ENCODE assay signal across 26 cellular contexts in genomic region chr1:191875994-191876393, GRCh38.
DNase-seq lines count a peak whose midpoint lies in the region; ATAC-seq, FAIRE-seq and TF ChIP-seq lines count a peak whose summit lies in the region.
"Had no signal": no experiment of that assay in that cellular context is flagged by ENCODE, and none has a peak within 500 bp of the region (broad histone marks: within the 10 kb centered on the region; RNA-seq: fewer than 3 reads in every experiment).

No MANE protein-coding gene starts in this region.

- H3K27ac ChIP-seq in kidney (ENCODE audit: low read depth in 2 of 2, low read length in 2 of 2) (no peak overlapping the region), small intestine (ENCODE audit: low read depth in 1 of 2, low read length in 1 of 2) (no peak overlapping the region)
- H3K27ac ChIP-seq: BLaER1 had no signal

- H3K4me3 ChIP-seq in kidney (ENCODE audit: low read length in 2 of 2) (no peak overlapping the region), small intestine (ENCODE audit: low read depth in 1 of 2, low read length in 2 of 2) (no peak overlapping the region)
- H3K4me3 ChIP-seq: BLaER1 had no signal

- H3K9ac ChIP-seq in kidney (ENCODE audit: low read length in 2 of 2): no peak overlapping the region
- H3K9ac ChIP-seq: BLaER1 had no signal

- DNase-seq in frontal cortex (ENCODE audit: low spot score in 2 of 2): no peak
- no peak for DNase-seq in kidney
- no peak for DNase-seq in small intestine
- no peak for DNase-seq in left lobe of liver (ENCODE audit: low spot score)
- no peak for DNase-seq in HPDE6-E6E7 (ENCODE audit: extremely low spot score)
- no peak for DNase-seq in effector memory CD8-positive, alpha-beta T cell
- DNase-seq: 8988T; ACHN; C1 segment of cervical spinal cord; CD4-positive, alpha-beta memory T cell; CD4-positive, CD25-positive, alpha-beta regulatory T cell; CD8-positive, alpha-beta memory T cell; COR-L47; DMS 273 treated with DMSO at 0.1 percent for 48 hours; DMS153; DMS53; DMS79; DND-41; EL; GF-D8 had no signal

- H3K36me3 Mint-ChIP-seq in effector memory CD8-positive, alpha-beta T cell (ENCODE audit: insufficient read depth): no peaks in the 10 kb centered on the region
- H3K36me3 Mint-ChIP-seq: CD14-positive monocyte; CD4-positive, alpha-beta memory T cell; CD4-positive, CD25-positive, alpha-beta regulatory T cell; CD8-positive, alpha-beta memory T cell had no signal

- FAIRE-seq in TTC549 (lab: Jason Lieb, UNC) (peak; percentile 84), frontal cortex (lab: Jason Lieb, UNC) (peak; percentile 72), kidney (lab: Jason Lieb, UNC) (peak; percentile 83), small intestine (lab: Jason Lieb, UNC) (peak; percentile 70)
- FAIRE-seq: GM12891 had no signal

- intact Hi-C loops in kidney (cut with DNase I): no loop called here

- WGBS in small intestine, 3 donors: 73 to 86% (median 75%) methylated on average over 1 of the region's 1 CpG

- H3K27me3 Mint-ChIP-seq in effector memory CD8-positive, alpha-beta T cell: no peaks in the 10 kb centered on the region
- H3K27me3 Mint-ChIP-seq: CD4-positive, alpha-beta memory T cell; CD4-positive, CD25-positive, alpha-beta regulatory T cell; CD8-positive, alpha-beta memory T cell had no signal

- no peak overlapping the region for H3K27ac Mint-ChIP-seq in effector memory CD8-positive, alpha-beta T cell
- H3K27ac Mint-ChIP-seq: CD14-positive monocyte; CD4-positive, alpha-beta memory T cell; CD4-positive, CD25-positive, alpha-beta regulatory T cell; CD8-positive, alpha-beta memory T cell had no signal

- no peak for ATAC-seq in left lobe of liver
- no peak for ATAC-seq in GM21786 (IDR thresholded peaks at IDR 0.05; ENCODE audit: unreplicated experiment)
- no peak for ATAC-seq in effector memory CD8-positive, alpha-beta T cell (replicated peaks)

- H3K36me3 ChIP-seq in kidney (ENCODE audit: control insufficient read depth in 1 of 2, insufficient read depth in 2 of 2, low read length in 2 of 2) (no peaks in the 10 kb centered on the region), small intestine (ENCODE audit: control insufficient read depth in 2 of 2, insufficient read depth in 2 of 2, low read length in 2 of 2) (no peaks in the 10 kb centered on the region)
- H3K36me3 ChIP-seq: BE2C, BLaER1 had no signal

- H3K9me3 ChIP-seq in kidney (ENCODE audit: control insufficient read depth in 1 of 2, low read length in 2 of 2) (no peaks in the 10 kb centered on the region), small intestine (ENCODE audit: control insufficient read depth, low read depth) (no peaks in the 10 kb centered on the region)
- H3K9me3 ChIP-seq: BE2C, BLaER1 had no signal

- H3K4me1 Mint-ChIP-seq in effector memory CD8-positive, alpha-beta T cell (ENCODE audit: low read depth in 2 of 2): no peaks in the 10 kb centered on the region
- H3K4me1 Mint-ChIP-seq: CD14-positive monocyte; CD4-positive, alpha-beta memory T cell; CD4-positive, CD25-positive, alpha-beta regulatory T cell; CD8-positive, alpha-beta memory T cell had no signal

- no peaks in the 10 kb centered on the region for H3K9me3 Mint-ChIP-seq in effector memory CD8-positive, alpha-beta T cell

- no peak overlapping the region for H3K4me3 Mint-ChIP-seq in effector memory CD8-positive, alpha-beta T cell
- H3K4me3 Mint-ChIP-seq: CD14-positive monocyte; CD4-positive, alpha-beta memory T cell; CD4-positive, CD25-positive, alpha-beta regulatory T cell; CD8-positive, alpha-beta memory T cell had no signal

- no peak for TF ChIP-seq CTCF in kidney (IDR thresholded peaks at IDR 0.05; ENCODE audit: borderline replicate concordance, extremely low read depth, insufficient read depth)

- H3K27me3 ChIP-seq in small intestine (ENCODE audit: control insufficient read depth in 2 of 2, insufficient read depth in 2 of 2, low read length in 2 of 2): no peaks in the 10 kb centered on the region
- H3K27me3 ChIP-seq: BE2C, BLaER1 had no signal

- no peaks in the 10 kb centered on the region for H3K4me1 ChIP-seq in kidney (ENCODE audit: control insufficient read depth in 1 of 2, insufficient read depth in 1 of 2, low read depth in 1 of 2, low read length in 2 of 2)
- H3K4me1 ChIP-seq in small intestine (ENCODE audit: control insufficient read depth in 2 of 2, insufficient read depth in 1 of 2, low read depth in 1 of 2, low read length in 1 of 2): no peaks in the 10 kb centered on the region
- H3K4me1 ChIP-seq: BE2C, BLaER1 had no signal
